2 cellular contexts compared by ENCODE assay signal in the genomic region with DNA sequence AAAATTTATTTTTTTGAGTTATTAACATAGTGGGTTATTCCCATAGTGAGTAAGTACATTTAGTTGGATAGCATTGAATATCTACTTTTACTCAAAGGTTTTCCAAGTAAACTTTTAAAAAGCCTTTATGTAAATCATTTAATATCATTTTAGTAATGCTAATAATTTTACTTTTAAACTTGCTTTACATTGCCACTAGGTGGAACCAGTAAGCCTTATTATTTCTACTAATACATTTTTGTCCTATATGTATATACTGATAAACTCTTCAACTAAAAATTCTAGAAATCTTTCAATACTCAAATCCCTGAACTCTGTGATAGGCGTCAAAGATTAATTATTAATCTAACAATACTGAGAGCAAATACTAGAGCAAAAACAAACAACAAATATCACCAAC.
A peak's percentile ranks its signal among the peaks of the same experiment; 100 is the strongest.
TF ChIP-seq lines count a peak whose summit lies in the region.

No MANE protein-coding gene starts in this region.

TF ChIP-seq in SK-N-SH, 30 proteins besides CTCF, POLR2A, EP300 and RAD21 (continued from another document):
- TF ChIP-seq MEF2A (IDR thresholded peaks at IDR 0.05; ENCODE audit: borderline replicate concordance, low read depth) (no peak), RXRA (IDR thresholded peaks at IDR 0.05; ENCODE audit: borderline replicate concordance, low read depth) (no peak), SMC3 (IDR thresholded peaks at IDR 0.05; ENCODE audit: low read depth, low read length) (peak; percentile 37), IRF3 (IDR thresholded peaks at IDR 0.05; ENCODE audit: low read depth, low read length) (no peak), FOSL2 (IDR thresholded peaks at IDR 0.05; ENCODE audit: borderline replicate concordance, low read depth) (no peak)
TF ChIP-seq in SK-N-SH: peak in this region for 1.

TF ChIP-seq in SK-N-SH treated with all-trans-retinoic acid at 6 μM for 48 hours, 23 proteins besides CTCF, POLR2A, EP300 and RAD21 (continued from another document):
- TF ChIP-seq, protein P1, sequence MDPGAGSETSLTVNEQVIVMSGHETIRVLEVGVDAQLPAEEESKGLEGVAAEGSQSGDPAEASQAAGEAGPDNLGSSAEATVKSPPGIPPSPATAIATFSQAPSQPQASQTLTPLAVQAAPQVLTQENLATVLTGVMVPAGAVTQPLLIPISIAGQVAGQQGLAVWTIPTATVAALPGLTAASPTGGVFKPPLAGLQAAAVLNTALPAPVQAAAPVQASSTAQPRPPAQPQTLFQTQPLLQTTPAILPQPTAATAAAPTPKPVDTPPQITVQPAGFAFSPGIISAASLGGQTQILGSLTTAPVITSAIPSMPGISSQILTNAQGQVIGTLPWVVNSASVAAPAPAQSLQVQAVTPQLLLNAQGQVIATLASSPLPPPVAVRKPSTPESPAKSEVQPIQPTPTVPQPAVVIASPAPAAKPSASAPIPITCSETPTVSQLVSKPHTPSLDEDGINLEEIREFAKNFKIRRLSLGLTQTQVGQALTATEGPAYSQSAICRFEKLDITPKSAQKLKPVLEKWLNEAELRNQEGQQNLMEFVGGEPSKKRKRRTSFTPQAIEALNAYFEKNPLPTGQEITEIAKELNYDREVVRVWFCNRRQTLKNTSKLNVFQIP (CRISPR knock-in tag; IDR thresholded peaks at IDR 0.05; ENCODE audit: borderline replicate concordance, low read depth) = no peak
- TF ChIP-seq TOX (CRISPR knock-in tag; IDR thresholded peaks at IDR 0.05; ENCODE audit: borderline replicate concordance) (no peak), ISL1 (CRISPR knock-in tag; IDR thresholded peaks at IDR 0.05) (no peak), ZC3H10 (CRISPR knock-in tag; IDR thresholded peaks at IDR 0.05) (no peak)
- TF ChIP-seq, protein P2, sequence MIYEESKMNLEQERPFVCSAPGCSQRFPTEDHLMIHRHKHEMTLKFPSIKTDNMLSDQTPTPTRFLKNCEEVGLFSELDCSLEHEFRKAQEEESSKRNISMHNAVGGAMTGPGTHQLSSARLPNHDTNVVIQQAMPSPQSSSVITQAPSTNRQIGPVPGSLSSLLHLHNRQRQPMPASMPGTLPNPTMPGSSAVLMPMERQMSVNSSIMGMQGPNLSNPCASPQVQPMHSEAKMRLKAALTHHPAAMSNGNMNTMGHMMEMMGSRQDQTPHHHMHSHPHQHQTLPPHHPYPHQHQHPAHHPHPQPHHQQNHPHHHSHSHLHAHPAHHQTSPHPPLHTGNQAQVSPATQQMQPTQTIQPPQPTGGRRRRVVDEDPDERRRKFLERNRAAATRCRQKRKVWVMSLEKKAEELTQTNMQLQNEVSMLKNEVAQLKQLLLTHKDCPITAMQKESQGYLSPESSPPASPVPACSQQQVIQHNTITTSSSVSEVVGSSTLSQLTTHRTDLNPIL (CRISPR knock-in tag; IDR thresholded peaks at IDR 0.05; ENCODE audit: low read depth) = no peak
